18 cellular contexts compared by ENCODE assay signal in genomic region chr6:106749611-106750010, GRCh38.
DNase-seq lines count a peak whose midpoint lies in the region; TF ChIP-seq lines count a peak whose summit lies in the region.
"Had no signal": no experiment of that assay in that cellular context is flagged by ENCODE, and none has a peak within 500 bp of the region (broad histone marks: within the 10 kb centered on the region; RNA-seq: fewer than 3 reads in every experiment).

No MANE protein-coding gene starts in this region.

- H3K27me3 ChIP-seq in Karpas-422 (ENCODE audit: low read length) (no peaks in the 10 kb centered on the region), neural progenitor cell (no peaks in the 10 kb centered on the region)
- H3K27me3 ChIP-seq: right atrium auricular region, SJSA1 had no signal

- H3K36me3 Mint-ChIP-seq in neural progenitor cell = no peaks in the 10 kb centered on the region
- H3K36me3 Mint-ChIP-seq: activated naive CD8-positive, alpha-beta T cell had no signal

- H3K4me3 ChIP-seq in Karpas-422 (ENCODE audit: low read length) = 0 out of 2 replicates have a peak overlapping the region, but pooled peaks have one; percentile 29
- no peak overlapping the region for H3K4me3 ChIP-seq in neural progenitor cell
- H3K4me3 ChIP-seq: lower lobe of right lung, right atrium auricular region, SJSA1, thoracic aorta had no signal

- H3K9me3 ChIP-seq in Karpas-422 (ENCODE audit: low read length) = no peaks in the 10 kb centered on the region
- no peaks in the 10 kb centered on the region for H3K9me3 ChIP-seq in neural progenitor cell (ENCODE audit: low read depth)
- H3K9me3 ChIP-seq: lower lobe of right lung, right atrium auricular region, SJSA1, thoracic aorta had no signal

- H3K27ac Mint-ChIP-seq in neural progenitor cell = no peak overlapping the region
- H3K27ac Mint-ChIP-seq: activated naive CD8-positive, alpha-beta T cell had no signal

- H3K27ac ChIP-seq in Karpas-422 (ENCODE audit: low read length) (peak overlapping the region; percentile 99), caudate nucleus (ENCODE audit: low read depth, low read length) (no peak overlapping the region), neural progenitor cell (no peak overlapping the region)
- H3K27ac ChIP-seq: lower lobe of right lung, right atrium auricular region, SJSA1, thoracic aorta had no signal

- peak overlapping the region; percentile 0; the same call in 1 of the 2 replicates for H2AFZ ChIP-seq in Karpas-422 (ENCODE audit: low read length)
- H2AFZ ChIP-seq in neural progenitor cell (replicated peaks) = no peak overlapping the region

- H3K4me2 ChIP-seq in Karpas-422 (ENCODE audit: low read depth, low read length, poor library complexity, severe bottlenecking) (peak overlapping the region; percentile 67), neural progenitor cell (no peak overlapping the region)

- H3K36me3 ChIP-seq in Karpas-422 (ENCODE audit: insufficient read depth, low read length) (no peaks in the 10 kb centered on the region), neural progenitor cell (no peaks in the 10 kb centered on the region)
- H3K36me3 ChIP-seq: lower lobe of right lung, right atrium auricular region, SJSA1, thoracic aorta had no signal

- CTCF ChIA-PET in HEK293T (lab: Yijun Ruan, JAX) = no interaction called here

- H3K4me1 ChIP-seq in Karpas-422 (ENCODE audit: low read length) = peaks cover 94% of the 10 kb centered on the region
- H3K4me1 ChIP-seq in neural progenitor cell = peaks cover 17% of the 10 kb centered on the region
- H3K4me1 ChIP-seq: lower lobe of right lung, right atrium auricular region had no signal

- no peaks in the 10 kb centered on the region for H4K20me1 ChIP-seq in Karpas-422 (ENCODE audit: insufficient read depth, low read depth, low read length)
- H4K20me1 ChIP-seq in neural progenitor cell (ENCODE audit: low read depth) = no peaks in the 10 kb centered on the region

- no peaks in the 10 kb centered on the region for H3K79me2 ChIP-seq in Karpas-422 (ENCODE audit: low read length)
- H3K79me2 ChIP-seq in neural progenitor cell (ENCODE audit: low read depth) = no peaks in the 10 kb centered on the region

- POLR2A ChIA-PET in HEK293T (lab: Yijun Ruan, JAX) = interaction anchor here (1.7 kb wide), 1 partner anchor 224 kb away, joined by 5 read pairs; the partner anchor contains the start of gene CD24

- H3K27me3 Mint-ChIP-seq in neural progenitor cell (ENCODE audit: insufficient read depth, low read depth) = peaks cover 2% of the 10 kb centered on the region

- peaks cover 9% of the 10 kb centered on the region for H3K4me1 Mint-ChIP-seq in neural progenitor cell

- DNase-seq in COLO668 (lab: John Stamatoyannopoulos, UW; ENCODE audit: unreplicated experiment) (peak; percentile 14), Karpas-422 (peak; percentile 53), SHP77 (lab: John Stamatoyannopoulos, UW) (peak; percentile 48 to 52), kidney tubule cell (ENCODE audit: low spot score) (peak; percentile 64), H4 (ENCODE audit: low spot score) (no peak), caudate nucleus (lab: John Stamatoyannopoulos, UW) (no peak), HEK293T (ENCODE audit: extremely low spot score) (no peak), neural progenitor cell (ENCODE audit: low spot score) (no peak)
- DNase-seq: activated CD4-positive, alpha-beta T cell treated with anti-CD3 and anti-CD28 coated beads for 48 hours; effector CD8-positive, alpha-beta T cell; lower lobe of right lung; stimulated activated CD4-positive, alpha-beta T cell treated with anti-CD3 and anti-CD28 coated beads, Interleukin-2, amount 100 ng/mL, for 24 hours; T-helper 9 cell had no signal

- TF ChIP-seq CTCF in neural progenitor cell (IDR thresholded peaks at IDR 0.05) = no peak

- no peak overlapping the region for H3K4me3 Mint-ChIP-seq in neural progenitor cell
- H3K4me3 Mint-ChIP-seq: activated naive CD8-positive, alpha-beta T cell; neural crest cell had no signal

- H3K9me3 Mint-ChIP-seq in neural progenitor cell = no peaks in the 10 kb centered on the region
- H3K9me3 Mint-ChIP-seq: neural crest cell had no signal

- peaks cover 13% of the 10 kb centered on the region for H3F3A ChIP-seq in neural progenitor cell (ENCODE audit: low read depth)

- H3K9ac ChIP-seq in Karpas-422 (ENCODE audit: low read length) (peak overlapping the region; percentile 60), neural progenitor cell (no peak overlapping the region)

- H3K9me2 ChIP-seq in Karpas-422 (replicated peaks; ENCODE audit: insufficient read depth, low read length) = no peaks in the 10 kb centered on the region

TF ChIP-seq in HEK293T, 16 proteins besides CTCF, POLR2A, EP300 and RAD21:
- TF ChIP-seq L3MBTL2 (conservative IDR thresholded peaks at IDR 0.05) (no peak), TARDBP (IDR thresholded peaks at IDR 0.05) (no peak), SP1 (IDR thresholded peaks at IDR 0.05) (no peak), NFRKB (IDR thresholded peaks at IDR 0.05) (no peak), ELF4 (IDR thresholded peaks at IDR 0.05) (no peak), FOXM1 (IDR thresholded peaks at IDR 0.05; ENCODE audit: borderline replicate concordance) (no peak), FOXK2 (IDR thresholded peaks at IDR 0.05) (no peak), ZNF384 (IDR thresholded peaks at IDR 0.05) (no peak), HDGF (IDR thresholded peaks at IDR 0.05; ENCODE audit: borderline replicate concordance) (no peak), CTBP1 (IDR thresholded peaks at IDR 0.05; ENCODE audit: borderline replicate concordance) (no peak), LEF1 (IDR thresholded peaks at IDR 0.05; ENCODE audit: borderline replicate concordance) (no peak), BHLHE40 (IDR thresholded peaks at IDR 0.05; ENCODE audit: borderline replicate concordance) (no peak), ARNT (IDR thresholded peaks at IDR 0.05) (no peak), SUZ12 (IDR thresholded peaks at IDR 0.05) (no peak), FOXA1 (IDR thresholded peaks at IDR 0.05) (no peak), PKNOX1 (IDR thresholded peaks at IDR 0.05) (no peak)

Comparison
In these comparisons a context has a peak if more than half of its experiments do, and no peak if none do; other contexts are left out.
1. DNase-seq: peak in COLO668 (single experiment), Karpas-422 (single experiment), SHP77 (2 of 2) and kidney tubule cell (single experiment); none in H4 (single experiment), caudate nucleus (0 of 61), HEK293T (single experiment) and neural progenitor cell (single experiment).